Comparison of ENCODE assay signal across 1 cellular context in genomic region chr7:76506081-76506440, GRCh38.
TF ChIP-seq lines count a peak whose summit lies in the region.

No MANE protein-coding gene starts in this region.

TF ChIP-seq in H1, 55 proteins besides CTCF, POLR2A, EP300 and RAD21:
- TF ChIP-seq NRF1 (IDR thresholded peaks at IDR 0.05; ENCODE audit: low read depth, low read length) (no peak), CHD1 (IDR thresholded peaks at IDR 0.05; ENCODE audit: low read depth, low read length) (no peak), CEBPB (IDR thresholded peaks at IDR 0.05; ENCODE audit: low read depth, low read length) (no peak), SIX5 (IDR thresholded peaks at IDR 0.05; ENCODE audit: low read depth, low read length) (no peak), GTF2F1 (IDR thresholded peaks at IDR 0.05; ENCODE audit: borderline replicate concordance, low read depth, low read length) (no peak), TCF12 (IDR thresholded peaks at IDR 0.05; ENCODE audit: low read depth, low read length) (no peak), TAF7 (optimal IDR thresholded peaks at IDR 0.05; ENCODE audit: borderline replicate concordance, low read depth, low read length) (no peak), POLR2AphosphoS5 (IDR thresholded peaks at IDR 0.05; ENCODE audit: low read depth, low read length) (no peak), ASH2L (IDR thresholded peaks at IDR 0.05; ENCODE audit: low read length) (no peak), CHD7 (IDR thresholded peaks at IDR 0.05; ENCODE audit: insufficient replicate concordance, low read length) (no peak), TBP (IDR thresholded peaks at IDR 0.05; ENCODE audit: low read depth, low read length) (no peak), SP4 (IDR thresholded peaks at IDR 0.05; ENCODE audit: low read length) (no peak), MAFK (IDR thresholded peaks at IDR 0.05; ENCODE audit: low read depth, low read length) (no peak), KDM1A (IDR thresholded peaks at IDR 0.05; ENCODE audit: borderline replicate concordance, low read length) (no peak), ATF2 (IDR thresholded peaks at IDR 0.05; ENCODE audit: low read length) (no peak), RXRA (IDR thresholded peaks at IDR 0.05; ENCODE audit: insufficient read depth, low read depth, low read length) (no peak), TAF1 (IDR thresholded peaks at IDR 0.05; ENCODE audit: low read depth, low read length) (no peak), BRCA1 (IDR thresholded peaks at IDR 0.05; ENCODE audit: low read depth, low read length) (no peak)
